In the genomic region with DNA sequence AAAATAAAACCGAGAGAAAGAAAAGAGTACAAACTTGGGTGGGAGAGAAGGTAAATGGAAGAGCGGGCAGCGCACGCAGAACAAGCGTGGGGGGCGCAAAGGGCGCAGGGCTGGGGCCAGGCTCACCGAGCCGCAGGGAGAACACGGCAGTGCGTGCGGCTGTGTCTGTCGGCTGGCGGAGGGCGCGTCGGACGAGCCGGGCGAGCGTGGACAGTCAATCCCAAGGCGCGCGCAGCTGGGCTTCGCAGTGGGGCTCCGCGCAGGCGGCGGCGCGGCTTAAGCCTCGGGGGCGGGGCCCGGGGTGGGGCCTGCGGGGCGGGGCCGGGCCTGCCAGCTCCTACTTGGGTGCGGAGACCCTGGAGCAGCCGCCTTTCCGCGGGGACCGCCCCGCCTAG, we compare ENCODE assay signal across 8 cellular contexts. TPM values are rescaled to one million over a fixed set of nuclear protein-coding genes. Genes with fewer than 3 reads are reported as not detected.
DNase-seq lines count a peak whose midpoint lies in the region; ATAC-seq, FAIRE-seq and TF ChIP-seq lines count a peak whose summit lies in the region.

A gene with protein sequence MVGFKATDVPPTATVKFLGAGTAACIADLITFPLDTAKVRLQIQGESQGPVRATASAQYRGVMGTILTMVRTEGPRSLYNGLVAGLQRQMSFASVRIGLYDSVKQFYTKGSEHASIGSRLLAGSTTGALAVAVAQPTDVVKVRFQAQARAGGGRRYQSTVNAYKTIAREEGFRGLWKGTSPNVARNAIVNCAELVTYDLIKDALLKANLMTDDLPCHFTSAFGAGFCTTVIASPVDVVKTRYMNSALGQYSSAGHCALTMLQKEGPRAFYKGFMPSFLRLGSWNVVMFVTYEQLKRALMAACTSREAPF (minus strand): TSS at position 249 of the 395 bp plus-strand sequence. CDS start 4,465 bp downstream, outside the sequence.

- H3K79me2 ChIP-seq in MM.1S (ENCODE audit: low read length), result peaks cover 40% of the 10 kb centered on the region

- H3K4me1 ChIP-seq in MM.1S (ENCODE audit: low read length), result peaks cover 27% of the 10 kb centered on the region

- TF ChIP-seq CTCF in MM.1S (IDR thresholded peaks at IDR 0.05; ENCODE audit: low read length), result no peak
- no peak for TF ChIP-seq CTCF in omental fat pad (IDR thresholded peaks at IDR 0.05)

- peaks cover 35% of the 10 kb centered on the region for H3F3A ChIP-seq in MM.1S (ENCODE audit: insufficient read depth, low read length)

- no peaks in the 10 kb centered on the region for H3K27me3 ChIP-seq in MM.1S (replicated peaks; ENCODE audit: insufficient read depth, low read length)

- H2AFZ ChIP-seq in MM.1S (ENCODE audit: low read length), result peak within 1 kb of the TSS; percentile 99

- H4K20me1 ChIP-seq in MM.1S (ENCODE audit: insufficient read depth, low read length), result no peaks in the 10 kb centered on the region

- peak; percentile 87 for TF ChIP-seq POLR2A in H54 (IDR thresholded peaks at IDR 0.05; ENCODE audit: low read depth, low read length)

- DNase-seq in EL, result peak; percentile 89
- peak; percentile 55 for DNase-seq in H54 (ENCODE audit: insufficient read length, low spot score)
- DNase-seq in MM.1S, result peak; percentile 88
- DNase-seq in SK-N-DZ (ENCODE audit: low spot score), result peak; percentile 93
- DNase-seq in activated naive CD4-positive, alpha-beta T cell treated with Interleukin-2 at 50 U/mL for 16 hours, result peak; percentile 85
- no peak for DNase-seq in glomerular endothelial cell (ENCODE audit: extremely low read depth, low read depth, low spot score)
- DNase-seq in omental fat pad (ENCODE audit: low spot score), result peak; percentile 60

- peak within 1 kb of the TSS; percentile 94 for H3K4me2 ChIP-seq in MM.1S (ENCODE audit: low read depth, low read length)

- H3K9ac ChIP-seq in MM.1S (ENCODE audit: low read length), result peak within 1 kb of the TSS; percentile 95

- H3K4me3 ChIP-seq in MM.1S (ENCODE audit: low read length), result peak within 1 kb of the TSS; percentile 96

- H3K27ac ChIP-seq in MM.1S (ENCODE audit: low read length) (peak within 1 kb of the TSS; percentile 90), temporal lobe (ENCODE audit: low read depth, low read length) (peak within 1 kb of the TSS; percentile 85)

- peaks cover 5% of the 10 kb centered on the region for H3K36me3 ChIP-seq in MM.1S (replicated peaks; ENCODE audit: insufficient read depth, low read length)

- H3K9me2 ChIP-seq in MM.1S (replicated peaks; ENCODE audit: insufficient read depth, low read length), result no peaks in the 10 kb centered on the region

- FAIRE-seq in H54 (lab: Jason Lieb, UNC), result no peak

- no peaks in the 10 kb centered on the region for H3K9me3 ChIP-seq in MM.1S (replicated peaks; ENCODE audit: insufficient read depth, low read length)

- ATAC-seq in omental fat pad (ENCODE audit: low FRiP score), result peak; percentile 92

RNA-seq across cellular contexts. Expression of the gene that starts here (rescaled TPM):
- 25.3 and 28.3 TPM in 2 replicates for polyA plus RNA-seq in SK-N-DZ (2014; cell fraction: cytosol; rRNA removed)
- 13.8 and 27.2 TPM in 2 replicates for polyA plus RNA-seq in SK-N-DZ (2014; cell fraction: nucleus; rRNA removed)
- total RNA-seq in glomerular endothelial cell (15.3 and 23.7 TPM in 2 replicates), omental fat pad (100 to 1,000 TPM in 3 of 4 donors, 10 to 100 TPM in 1; 58.9 to 163 (median 131) TPM), temporal lobe (3.7 TPM)
